ENCODE assay signal across 3 cellular contexts in genomic region chr1:29092704-29093103, GRCh38. TPM values are rescaled to one million over a fixed set of nuclear protein-coding genes. Genes with fewer than 3 reads are reported as not detected.
"Had no signal": no experiment of that assay in that cellular context is flagged by ENCODE, and none has a peak within 500 bp of the region (broad histone marks: within the 10 kb centered on the region; RNA-seq: fewer than 3 reads in every experiment).

No MANE protein-coding gene starts in this region.

RNA-seq across cellular contexts. Expression of gene TMEM200B, which starts 31.0 kb away (rescaled TPM):
- total RNA-seq: naive thymus-derived CD8-positive, alpha-beta T cell; natural killer cell; natural killer cell treated with Interleukin-12 subunit alpha and Interleukin-12 subunit beta and Interleukin-15 and Interleukin-18, amount 100 ng/mL, for 72 hours had no signal
